24 cellular contexts compared by ENCODE assay signal in the genomic region with DNA sequence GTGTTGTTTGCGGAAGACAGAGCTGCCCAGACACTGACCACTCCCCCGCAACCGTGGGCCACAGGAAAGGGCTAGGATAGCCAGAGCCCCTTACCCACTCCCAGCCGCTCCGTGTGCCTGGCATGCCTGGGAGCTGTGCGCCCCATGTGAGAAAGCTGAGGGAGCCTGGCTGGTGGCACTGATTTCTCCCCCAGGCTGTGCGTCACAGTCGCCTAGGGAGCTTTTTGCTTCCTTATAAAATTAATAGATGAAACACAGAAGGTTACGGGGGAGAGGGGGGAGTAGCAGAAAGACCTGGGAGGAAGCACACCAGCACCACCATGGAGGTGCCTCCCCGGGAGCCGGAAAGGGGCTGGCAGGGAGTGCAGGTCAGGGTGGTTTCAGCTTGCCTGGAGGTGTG. TPM values are rescaled to one million over a fixed set of nuclear protein-coding genes. Genes with fewer than 3 reads are reported as not detected.
"Had no signal": no experiment of that assay in that cellular context is flagged by ENCODE, and none has a peak within 500 bp of the region (broad histone marks: within the 10 kb centered on the region; RNA-seq: fewer than 3 reads in every experiment).

No MANE protein-coding gene starts in this region.

- H3K4me3 ChIP-seq: dorsolateral prefrontal cortex, lung, pancreas, sigmoid colon, transverse colon, vagina had no signal

- H3K27ac ChIP-seq: dorsolateral prefrontal cortex, epithelial cell of prostate, foreskin keratinocyte, pancreas, sigmoid colon, transverse colon, vagina had no signal

- H3K27me3 Mint-ChIP-seq: memory B cell had no signal

- DNase-seq: dorsolateral prefrontal cortex; effector CD4-positive, alpha-beta T cell; endodermal cell; foreskin keratinocyte; glutamatergic neuron; immature natural killer cell; natural killer cell; occipital lobe; pancreas; sigmoid colon; stimulated activated CD4-positive, alpha-beta T cell treated with anti-CD3 and anti-CD28 coated beads, Interleukin-2, amount 100 ng/mL, for 24 hours; stimulated activated CD4-positive, alpha-beta T cell treated with anti-CD3 and anti-CD28 coated beads, Interleukin-4, amount 100 ng/mL, for 24 hours; stimulated activated naive CD8-positive, alpha-beta T cell treated with anti-CD3 and anti-CD28 coated beads, Interleukin-15, Interleukin-2, amounts not matched to agents 100 U/mL and 50 U/mL, for 24 hours; substantia nigra; transverse colon had no signal

- H3K4me1 Mint-ChIP-seq: endodermal cell; stimulated activated effector memory CD8-positive, alpha-beta T cell treated with anti-CD3 and anti-CD28 coated beads, Interleukin-12 subunit alpha, Interleukin-12 subunit beta, amount 100 ng/mL, for 72 hours had no signal

- H3K27me3 ChIP-seq: dorsolateral prefrontal cortex, foreskin keratinocyte, pancreas, sigmoid colon, transverse colon, vagina had no signal

- H3K4me1 ChIP-seq: pancreas, sigmoid colon, transverse colon, vagina had no signal

- H3K4me3 Mint-ChIP-seq: endodermal cell; immature natural killer cell; memory B cell; natural killer cell; stimulated activated effector memory CD8-positive, alpha-beta T cell treated with anti-CD3 and anti-CD28 coated beads, Interleukin-12 subunit alpha, Interleukin-12 subunit beta, amount 100 ng/mL, for 72 hours had no signal

- H3K27ac Mint-ChIP-seq: endodermal cell; immature natural killer cell; memory B cell; natural killer cell; stimulated activated effector memory CD8-positive, alpha-beta T cell treated with anti-CD3 and anti-CD28 coated beads, Interleukin-12 subunit alpha, Interleukin-12 subunit beta, amount 100 ng/mL, for 72 hours had no signal

- H3K9me3 ChIP-seq: pancreas, sigmoid colon, transverse colon, vagina had no signal

- H3K9me3 Mint-ChIP-seq: endodermal cell; immature natural killer cell; memory B cell; natural killer cell; stimulated activated effector memory CD8-positive, alpha-beta T cell treated with anti-CD3 and anti-CD28 coated beads, Interleukin-12 subunit alpha, Interleukin-12 subunit beta, amount 100 ng/mL, for 72 hours had no signal

RNA-seq across cellular contexts. Expression of gene DPF1, which starts 24.7 kb away (rescaled TPM):
- total RNA-seq: left lobe of liver, liver, mononuclear cell, natural killer cell, sigmoid colon, transverse colon, ureter, vagina had no signal
